Comparison of ENCODE assay signal across 8 cellular contexts in the genomic region with DNA sequence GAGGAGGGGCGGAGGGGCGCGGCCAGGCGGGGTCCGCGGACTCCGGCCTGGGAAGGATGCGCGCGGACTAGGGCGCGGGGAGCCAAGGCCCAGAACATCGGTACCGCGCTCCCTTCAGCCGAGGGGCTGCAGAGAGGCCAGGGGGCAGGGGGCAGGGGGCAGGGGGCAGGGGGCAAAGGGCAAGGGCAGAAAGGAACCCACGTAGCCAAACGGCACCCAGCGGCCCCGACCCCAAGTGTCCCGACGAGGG. TPM values are rescaled to one million over a fixed set of nuclear protein-coding genes. Genes with fewer than 3 reads are reported as not detected.
DNase-seq lines count a peak whose midpoint lies in the region; ATAC-seq and TF ChIP-seq lines count a peak whose summit lies in the region.

No MANE protein-coding gene starts in this region.

- H2AFZ ChIP-seq in SU-DHL-6 (ENCODE audit: low read depth, low read length, severe bottlenecking), result no peak overlapping the region
- H2AFZ ChIP-seq in osteoblast (ENCODE audit: low read length), result peak overlapping the region; percentile 84

- H3K27ac Mint-ChIP-seq in activated CD4-positive, alpha-beta T cell treated with anti-CD3 and anti-CD28 coated beads, Interleukin-2, amount 10 ng/mL, durations not matched to agents 24 days and 14 days, result peak overlapping the region; percentile 97

- no peaks in the 10 kb centered on the region for H3K9me2 ChIP-seq in SU-DHL-6 (replicated peaks; ENCODE audit: insufficient read depth, low read length)

- H3K27me3 ChIP-seq in SU-DHL-6 (ENCODE audit: low read length) (no peaks in the 10 kb centered on the region), esophagus squamous epithelium (peaks cover 0 to 20% (median 0%) of the 10 kb centered on the region in 4 donors), osteoblast (ENCODE audit: insufficient read depth, low read length) (no peaks in the 10 kb centered on the region)

- no peak overlapping the region for H3K27ac ChIP-seq in SU-DHL-6 (ENCODE audit: low read depth, low read length)
- H3K27ac ChIP-seq in esophagus squamous epithelium, result peak overlapping the region; percentile 84 to 91 (median 90)
- peak overlapping the region; percentile 90 for H3K27ac ChIP-seq in osteoblast (ENCODE audit: low read depth, low read length)

- H3K4me2 ChIP-seq in SU-DHL-6 (ENCODE audit: low read depth, low read length, poor library complexity, severe bottlenecking) (peak overlapping the region; percentile 73), osteoblast (ENCODE audit: insufficient read depth, low read length) (peak overlapping the region; percentile 98)

- DNase-seq in activated CD4-positive, alpha-beta T cell treated with anti-CD3 and anti-CD28 coated beads, Interleukin-2, amount 10 ng/mL, durations not matched to agents 24 days and 14 days, result no peak
- no peak for DNase-seq in activated CD4-positive, alpha-beta T cell treated with anti-CD3 and anti-CD28 coated beads for 48 hours
- no peak for DNase-seq in esophagus squamous epithelium (lab: John Stamatoyannopoulos, UW)
- DNase-seq in osteoblast (ENCODE audit: insufficient read length, low spot score, missing footprints), result peak; percentile 96
- no peak for DNase-seq in NCI-H187 treated with DMSO at 0.1 percent for 48 hours (lab: John Stamatoyannopoulos, UW)
- no peak for DNase-seq in DMS 273 (lab: John Stamatoyannopoulos, UW; ENCODE audit: unreplicated experiment)

- H3K4me3 Mint-ChIP-seq in activated CD4-positive, alpha-beta T cell treated with anti-CD3 and anti-CD28 coated beads, Interleukin-2, amount 10 ng/mL, durations not matched to agents 24 days and 14 days, result peak overlapping the region; percentile 99

- H3K9me3 ChIP-seq in SU-DHL-6 (ENCODE audit: insufficient read depth, low read length) (no peaks in the 10 kb centered on the region), esophagus squamous epithelium (no peaks in the 10 kb centered on the region), osteoblast (ENCODE audit: low read depth, low read length) (no peaks in the 10 kb centered on the region)

- peaks cover 16 to 32% (median 27%) of the 10 kb centered on the region in 3 donors for H3K4me1 ChIP-seq in esophagus squamous epithelium
- peaks cover 15% of the 10 kb centered on the region for H3K4me1 ChIP-seq in osteoblast (ENCODE audit: insufficient read depth, low read length)

- WGBS in esophagus squamous epithelium, 2 donors, result no CpG with 5 or more reads among the region's 22 CpGs

- TF ChIP-seq CTCF in SU-DHL-6 (IDR thresholded peaks at IDR 0.05; ENCODE audit: insufficient read depth, low read length, poor library complexity, severe bottlenecking) (no peak), esophagus squamous epithelium (IDR thresholded peaks at IDR 0.05) (no peak), osteoblast (IDR thresholded peaks at IDR 0.05; ENCODE audit: extremely low read depth, low read depth, low read length) (no peak)

- intact Hi-C loops in activated CD4-positive, alpha-beta T cell treated with anti-CD3 and anti-CD28 coated beads, Interleukin-2, amount 10 ng/mL, durations not matched to agents 24 days and 14 days (cut with micrococcal nuclease), result loop anchor here (1.0 to 10.0 kb wide), 4 partner anchors 35 to 793 kb away; a partner anchor contains a TSS
- intact Hi-C loops in esophagus squamous epithelium (cut with DNase I), result no loop called here

- H3K4me3 ChIP-seq in SU-DHL-6 (ENCODE audit: insufficient read depth, low read length, poor library complexity, severe bottlenecking) (peak overlapping the region; percentile 80), esophagus squamous epithelium (peak overlapping the region; percentile 59 to 89 (median 75)), osteoblast (ENCODE audit: insufficient read depth, low read length) (peak overlapping the region; percentile 92)

- H3K4me1 Mint-ChIP-seq in activated CD4-positive, alpha-beta T cell treated with anti-CD3 and anti-CD28 coated beads, Interleukin-2, amount 10 ng/mL, durations not matched to agents 24 days and 14 days, result peaks cover 24% of the 10 kb centered on the region

- H3F3A ChIP-seq in SU-DHL-6 (ENCODE audit: insufficient read depth), result no peaks in the 10 kb centered on the region

- peaks cover 12% of the 10 kb centered on the region for H3K36me3 Mint-ChIP-seq in activated CD4-positive, alpha-beta T cell treated with anti-CD3 and anti-CD28 coated beads, Interleukin-2, amount 10 ng/mL, durations not matched to agents 24 days and 14 days (ENCODE audit: low read depth)

- no peak for TF ChIP-seq POLR2A in esophagus squamous epithelium (IDR thresholded peaks at IDR 0.05)

- peak; percentile 20 for ATAC-seq in HG02885 (IDR thresholded peaks at IDR 0.05; ENCODE audit: poor library complexity, unreplicated experiment)

- H4K20me1 ChIP-seq in SU-DHL-6 (ENCODE audit: low read depth, low read length) (no peaks in the 10 kb centered on the region), osteoblast (ENCODE audit: insufficient read depth, low read length) (peaks cover 7% of the 10 kb centered on the region)

- H3K9ac ChIP-seq in SU-DHL-6 (ENCODE audit: low read length), result peak overlapping the region; percentile 74

- H3K27me3 Mint-ChIP-seq in activated CD4-positive, alpha-beta T cell treated with anti-CD3 and anti-CD28 coated beads, Interleukin-2, amount 10 ng/mL, durations not matched to agents 24 days and 14 days, result no peaks in the 10 kb centered on the region

- no peaks in the 10 kb centered on the region for H3K79me2 ChIP-seq in SU-DHL-6 (ENCODE audit: insufficient read depth, low read length)
- peaks cover 22% of the 10 kb centered on the region for H3K79me2 ChIP-seq in osteoblast (ENCODE audit: insufficient read depth, low read length)

- no peaks in the 10 kb centered on the region for H3K9me3 Mint-ChIP-seq in activated CD4-positive, alpha-beta T cell treated with anti-CD3 and anti-CD28 coated beads, Interleukin-2, amount 10 ng/mL, durations not matched to agents 24 days and 14 days

- H3K36me3 ChIP-seq in SU-DHL-6 (ENCODE audit: low read length) (no peaks in the 10 kb centered on the region), esophagus squamous epithelium (no peaks in the 10 kb centered on the region), osteoblast (ENCODE audit: insufficient read depth, low read length) (no peaks in the 10 kb centered on the region)

RNA-seq across cellular contexts. Expression of a gene that starts 0.5 kb away (rescaled TPM):
- total RNA-seq in activated CD4-positive, alpha-beta T cell treated with anti-CD3 and anti-CD28 coated beads, Interleukin-2, amount 10 ng/mL, durations not matched to agents 24 days and 14 days, result 20.0 and 21.0 TPM in 2 replicates
- total RNA-seq in esophagus squamous epithelium (1 to 10 TPM; 2.4 to 8.8 (median 5.3) TPM), osteoblast (6.5 and 8.0 TPM in 2 replicates)

RNA-seq across cellular contexts. Expression of a gene that starts 54.0 kb away (rescaled TPM):
- 261 and 262 TPM in 2 replicates for total RNA-seq in activated CD4-positive, alpha-beta T cell treated with anti-CD3 and anti-CD28 coated beads, Interleukin-2, amount 10 ng/mL, durations not matched to agents 24 days and 14 days
- total RNA-seq in esophagus squamous epithelium, result 1 to 10 TPM; 1.8 to 9.3 (median 3.9) TPM
- 5.0 and 5.8 TPM in 2 replicates for total RNA-seq in osteoblast

Comparison
In these comparisons a context has a peak if more than half of its experiments do, and no peak if none do; other contexts are left out.
1. RNA of a gene that starts 54.0 kb away (total RNA-seq): 261 to 262 TPM in activated CD4-positive, alpha-beta T cell treated with anti-CD3 and anti-CD28 coated beads, Interleukin-2, amount 10 ng/mL, durations not matched to agents 24 days and 14 days; 5.0 to 5.8 TPM in osteoblast and 1.8 to 9.3 TPM in esophagus squamous epithelium; every median in the first group is over 10 times any median in the second.
2. Peak in every context shown above with its lines, with median percentiles within 50 percentile points of each other: H3K4me3 ChIP-seq.